8 cellular contexts compared by ENCODE assay signal in genomic region chr3:141795719-141796435, GRCh38. TPM values are rescaled to one million over a fixed set of nuclear protein-coding genes. Genes with fewer than 3 reads are reported as not detected.
A peak's percentile ranks its signal among the peaks of the same experiment; 100 is the strongest.
DNase-seq lines count a peak whose midpoint lies in the region; ATAC-seq, FAIRE-seq and TF ChIP-seq lines count a peak whose summit lies in the region.

No MANE protein-coding gene starts in this region.

- no peak for TF ChIP-seq RAD21 in HepG2 (CRISPR knock-in tag; IDR thresholded peaks at IDR 0.05)

- peaks cover 24% of the 10 kb centered on the region for H3K4me1 ChIP-seq in HepG2 (ENCODE audit: insufficient read depth, low read length)
- H3K4me1 ChIP-seq in right lobe of liver, result peaks cover 0 to 3% (median 0%) of the 10 kb centered on the region in 4 donors

- intact Hi-C loops in HepG2 (cut with micrococcal nuclease; ENCODE audit: unreplicated experiment), result no loop called here
- intact Hi-C loops in right lobe of liver (cut with DNase I), result no loop called here

- peak overlapping the region; percentile 19; the same call in 1 of the 2 replicates for H3K4me2 ChIP-seq in HepG2 (ENCODE audit: low read depth, low read length)

- H3K27ac ChIP-seq in HepG2 (ENCODE audit: extremely low read length, insufficient read depth, low read length) (no peak overlapping the region), right lobe of liver (no peak overlapping the region)

- no peaks in the 10 kb centered on the region for H3K79me2 ChIP-seq in HepG2 (ENCODE audit: insufficient read depth, low read length)

- H2AFZ ChIP-seq in HepG2 (ENCODE audit: low read length), result no peak overlapping the region

- TF ChIP-seq POLR2A in HepG2 (IDR thresholded peaks at IDR 0.05; ENCODE audit: insufficient read depth in 1 of 2, low read depth in 2 of 2, low read length in 2 of 2) (no peak), right lobe of liver (IDR thresholded peaks at IDR 0.05) (no peak)

- H3K27me3 ChIP-seq in HepG2 (ENCODE audit: control insufficient read depth in 1 of 2, insufficient read depth in 2 of 2, low read length in 2 of 2), result peaks cover 0 to 9% of the 10 kb centered on the region in 2 experiments; a peak in 2 of 5 replicates
- H3K27me3 ChIP-seq in right lobe of liver, result no peaks in the 10 kb centered on the region

- FAIRE-seq in HepG2 (lab: Jason Lieb, UNC), result no peak

- H3K9me3 ChIP-seq in HepG2 (ENCODE audit: low read length) (no peaks in the 10 kb centered on the region), right lobe of liver (no peaks in the 10 kb centered on the region)

- no TSS peak for BruUV-seq in HepG2 (replicated peaks; lab: Mats Ljungman, UMichigan)

- no peak for ATAC-seq in HepG2
- ATAC-seq in right lobe of liver, result no peak
- no peak for ATAC-seq in GM21529 (IDR thresholded peaks at IDR 0.05; ENCODE audit: unreplicated experiment)

- no peaks in the 10 kb centered on the region for H3K36me3 ChIP-seq in HepG2 (replicated peaks in 1 of 2; ENCODE audit: control insufficient read depth in 1 of 2, insufficient read depth in 2 of 2, low read length in 2 of 2)
- no peaks in the 10 kb centered on the region for H3K36me3 ChIP-seq in right lobe of liver

- in situ Hi-C loops in HepG2 (cut with HindIII; ENCODE audit: extremely low pct_ligation_motif_present, low pct_unique_long_range_greater_than_20kb), result no loop called here

- TF ChIP-seq EP300 in HepG2 (IDR thresholded peaks at IDR 0.05; ENCODE audit: low read depth in 2 of 2, low read length in 2 of 2), result no peak
- no peak for TF ChIP-seq EP300 in HepG2 (CRISPR knock-in tag; IDR thresholded peaks at IDR 0.05; ENCODE audit: borderline replicate concordance)

- H3K4me3 ChIP-seq in HepG2 (replicated peaks in 1 of 3; ENCODE audit: insufficient read depth in 1 of 3, low read depth in 2 of 3, low read length in 3 of 3) (no peak overlapping the region), right lobe of liver (no peak overlapping the region), fibroblast of the aortic adventitia (ENCODE audit: low read depth, low read length) (no peak overlapping the region)

- POLR2A ChIA-PET in HepG2 (lab: Yijun Ruan, JAX), result no interaction called here

- 29% methylated on average over 7 of the region's 9 CpGs for WGBS in HepG2 (ENCODE audit: low lambda C conversion rate)
- WGBS in right lobe of liver (ENCODE audit: insufficient coverage, low coverage, low lambda C conversion rate, missing lambda C conversion rate), result 77% methylated on average over 7 of the region's 9 CpGs

- H3K9ac ChIP-seq in HepG2 (ENCODE audit: insufficient read depth, low read depth, low read length), result no peak overlapping the region

- CTCF ChIA-PET in HepG2 (lab: Yijun Ruan, JAX; ENCODE audit: low intra/inter-chr PET ratio, low total read pairs), result no interaction called here

- TF ChIP-seq CTCF in HepG2 (CRISPR knock-in tag; IDR thresholded peaks at IDR 0.05), result no peak
- no peak for TF ChIP-seq CTCF in right lobe of liver (IDR thresholded peaks at IDR 0.05)
- no peak for TF ChIP-seq CTCF in fibroblast of the aortic adventitia (IDR thresholded peaks at IDR 0.05; ENCODE audit: insufficient read depth, low read length)

- DNase-seq in HepG2 (ENCODE audit: low spot score) (no peak), right lobe of liver (no peak), fibroblast of the aortic adventitia (ENCODE audit: low read depth) (peak; percentile 84), epidermal melanocyte (ENCODE audit: insufficient read length, low spot score) (no peak), anterior cingulate cortex (lab: John Stamatoyannopoulos, UW) (no peak)
- peak; percentile 7 to 19 for DNase-seq in activated CD4-positive, alpha-beta T cell treated with anti-CD3 and anti-CD28 coated beads for 24 hours (ENCODE audit: low read depth in 2 of 2)
- peak; percentile 11 for DNase-seq in stimulated activated CD8-positive, alpha-beta memory T cell treated with anti-CD3 and anti-CD28 coated beads, Interleukin-7, amount 100 ng/mL, for 24 hours (ENCODE audit: low read depth)

- H4K20me1 ChIP-seq in HepG2 (ENCODE audit: insufficient read depth, low read length), result no peaks in the 10 kb centered on the region

TF ChIP-seq in HepG2, 621 proteins besides CTCF, POLR2A, EP300 and RAD21:
- peak; percentile 77 for TF ChIP-seq CREB1 (IDR thresholded peaks at IDR 0.05)
- no peak for TF ChIP-seq CREB1 (CRISPR knock-in tag; IDR thresholded peaks at IDR 0.05)
- no peak for TF ChIP-seq MXD1 (CRISPR knock-in tag; IDR thresholded peaks at IDR 0.05)
TF ChIP-seq in HepG2: peak in this region for 1.

RNA-seq across cellular contexts. Expression of gene GRK7, which starts 32.7 kb away (rescaled TPM):
- total RNA-seq in HepG2 (2016; rRNA removed; fragmentation: Illumina TruSeq; extraction: Trizol) (not detected in 2 replicates), right lobe of liver (under 1 TPM in 1 of 6 experiments, not detected in 5; 0.06 TPM), fibroblast of the aortic adventitia (ENCODE audit: low replicate concordance) (not detected in 2 replicates)
- total RNA-seq in HepG2 (2016; cell fraction: cytosol; rRNA removed; fragmentation: Illumina TruSeq; extraction: Trizol; ENCODE audit: low read depth), result not detected in 2 replicates
- not detected in 2 replicates for total RNA-seq in HepG2 (2016; cell fraction: insoluble cytoplasmic fraction; rRNA removed; fragmentation: Illumina TruSeq; extraction: Trizol)
- not detected in 2 replicates for total RNA-seq in HepG2 (2016; cell fraction: membrane; rRNA removed; fragmentation: Illumina TruSeq; extraction: Trizol)
- not detected in 2 replicates for total RNA-seq in HepG2 (2016; cell fraction: nucleus; rRNA removed; fragmentation: Illumina TruSeq; extraction: Trizol)
- not detected in 2 replicates for polyA plus RNA-seq in HepG2 (2011; rRNA removed)
- polyA plus RNA-seq in HepG2 (2011; cell fraction: cytosol; rRNA removed), result not detected in 2 replicates
- not detected in 2 replicates for polyA plus RNA-seq in HepG2 (2011; cell fraction: nucleus; rRNA removed)
- not detected in 2 replicates for polyA plus RNA-seq in HepG2 (2012)
- polyA plus RNA-seq in HepG2 (2016; cell fraction: cytosol; fragmentation: Illumina TruSeq; extraction: Trizol; ENCODE audit: low read depth), result not detected in 2 replicates
- not detected in 2 replicates for polyA plus RNA-seq in HepG2 (2016; cell fraction: insoluble cytoplasmic fraction; fragmentation: Illumina TruSeq; extraction: Trizol; ENCODE audit: low read depth)
- not detected in 2 replicates for polyA plus RNA-seq in HepG2 (2016; cell fraction: membrane; fragmentation: Illumina TruSeq; extraction: Trizol; ENCODE audit: low read depth)
- not detected in 2 replicates for polyA plus RNA-seq in HepG2 (2016; cell fraction: nucleus; fragmentation: Illumina TruSeq; extraction: Trizol; ENCODE audit: insufficient read depth, low read depth)
- 0.05 TPM in 1 of 2 replicates, not detected in the other for polyA minus RNA-seq in HepG2 (2011; rRNA and poly(A)+ RNA removed; ENCODE audit: low replicate concordance)
- polyA minus RNA-seq in HepG2 (2011; cell fraction: cytosol; rRNA and poly(A)+ RNA removed), result not detected in 2 replicates
- polyA minus RNA-seq in HepG2 (2011; cell fraction: nucleus; rRNA and poly(A)+ RNA removed), result not detected in 2 replicates

RNA-seq across cellular contexts. Expression of gene RNF7, which starts 57.8 kb away (rescaled TPM):
- 94.7 and 102 TPM in 2 replicates for total RNA-seq in HepG2 (2016; rRNA removed; fragmentation: Illumina TruSeq; extraction: Trizol)
- total RNA-seq in HepG2 (2016; cell fraction: cytosol; rRNA removed; fragmentation: Illumina TruSeq; extraction: Trizol; ENCODE audit: low read depth), result 237 and 254 TPM in 2 replicates
- 97.5 and 99.9 TPM in 2 replicates for total RNA-seq in HepG2 (2016; cell fraction: insoluble cytoplasmic fraction; rRNA removed; fragmentation: Illumina TruSeq; extraction: Trizol)
- total RNA-seq in HepG2 (2016; cell fraction: membrane; rRNA removed; fragmentation: Illumina TruSeq; extraction: Trizol), result 254 and 267 TPM in 2 replicates
- total RNA-seq in HepG2 (2016; cell fraction: nucleus; rRNA removed; fragmentation: Illumina TruSeq; extraction: Trizol), result 38.0 and 46.0 TPM in 2 replicates
- polyA plus RNA-seq in HepG2 (2011; rRNA removed), result 51.6 and 66.4 TPM in 2 replicates
- 79.3 and 107 TPM in 2 replicates for polyA plus RNA-seq in HepG2 (2011; cell fraction: cytosol; rRNA removed)
- 10.7 and 18.5 TPM in 2 replicates for polyA plus RNA-seq in HepG2 (2011; cell fraction: nucleus; rRNA removed)
- 84.0 and 95.6 TPM in 2 replicates for polyA plus RNA-seq in HepG2 (2012)
- polyA plus RNA-seq in HepG2 (2016; cell fraction: cytosol; fragmentation: Illumina TruSeq; extraction: Trizol; ENCODE audit: low read depth), result 355 and 363 TPM in 2 replicates
- 109 and 111 TPM in 2 replicates for polyA plus RNA-seq in HepG2 (2016; cell fraction: insoluble cytoplasmic fraction; fragmentation: Illumina TruSeq; extraction: Trizol; ENCODE audit: low read depth)
- polyA plus RNA-seq in HepG2 (2016; cell fraction: membrane; fragmentation: Illumina TruSeq; extraction: Trizol; ENCODE audit: low read depth), result 266 and 280 TPM in 2 replicates
- 65.3 and 74.1 TPM in 2 replicates for polyA plus RNA-seq in HepG2 (2016; cell fraction: nucleus; fragmentation: Illumina TruSeq; extraction: Trizol; ENCODE audit: insufficient read depth, low read depth)
- 16.0 and 16.9 TPM in 2 replicates for polyA minus RNA-seq in HepG2 (2011; rRNA and poly(A)+ RNA removed; ENCODE audit: low replicate concordance)
- 12.8 and 20.9 TPM in 2 replicates for polyA minus RNA-seq in HepG2 (2011; cell fraction: cytosol; rRNA and poly(A)+ RNA removed)
- polyA minus RNA-seq in HepG2 (2011; cell fraction: nucleus; rRNA and poly(A)+ RNA removed), result 13.5 and 25.4 TPM in 2 replicates
- 10 to 100 TPM; 31.0 to 41.1 (median 34.2) TPM for total RNA-seq in right lobe of liver
- 41.2 and 64.7 TPM in 2 replicates for total RNA-seq in fibroblast of the aortic adventitia (ENCODE audit: low replicate concordance)

Comparison
In these comparisons a context has a peak if more than half of its experiments do, and no peak if none do; other contexts are left out.
1. DNase-seq: peak in activated CD4-positive, alpha-beta T cell treated with anti-CD3 and anti-CD28 coated beads for 24 hours (2 of 2), fibroblast of the aortic adventitia (single experiment) and stimulated activated CD8-positive, alpha-beta memory T cell treated with anti-CD3 and anti-CD28 coated beads, Interleukin-7, amount 100 ng/mL, for 24 hours (single experiment); none in HepG2 (single experiment), right lobe of liver (0 of 3), epidermal melanocyte (single experiment) and anterior cingulate cortex (0 of 58).